ENCODE assay signal across 7 cellular contexts in genomic region chr1:154797175-154797574, GRCh38.
"Had no signal": no experiment of that assay in that cellular context is flagged by ENCODE, and none has a peak within 500 bp of the region (broad histone marks: within the 10 kb centered on the region; RNA-seq: fewer than 3 reads in every experiment).

No MANE protein-coding gene starts in this region.

- ATAC-seq: HepG2 had no signal

- H3K27ac ChIP-seq: HL-60, KMS-11 had no signal

- DNase-seq: IMR-90, KBM-7, KG1 had no signal

- FAIRE-seq: HepG2, HTR-8/SVneo had no signal

- H3K4me2 ChIP-seq: KMS-11 had no signal

- H3K9ac ChIP-seq: KMS-11 had no signal
